In genomic region chr20:10563935-10564492, GRCh38 we compare ENCODE assay signal across 14 cellular contexts.
"Had no signal": no experiment of that assay in that cellular context is flagged by ENCODE, and none has a peak within 500 bp of the region (broad histone marks: within the 10 kb centered on the region; RNA-seq: fewer than 3 reads in every experiment).

No MANE protein-coding gene starts in this region.

- DNase-seq: activated CD4-positive, alpha-beta T cell treated with anti-CD3 and anti-CD28 coated beads for 36 hours; activated effector memory CD4-positive, alpha-beta T cell treated with Interleukin-2 at 50 U/mL for 16 hours; activated T-cell treated with anti-CD3 and anti-CD28 coated beads, Interleukin-2, amount 50 U/mL, for 24 hours; amygdala; brain microvascular endothelial cell; T-cell; WERI-Rb-1 had no signal

- H3K9me3 Mint-ChIP-seq: activated naive CD4-positive, alpha-beta T cell treated with anti-CD3 and anti-CD28 coated beads, Interleukin-2, amount 50 U/mL, for 72 hours; activated T-cell treated with anti-CD3 and anti-CD28 coated beads, Interleukin-2, amount 50 U/mL, for 24 hours; central memory CD8-positive, alpha-beta T cell; T-cell had no signal

- H3K4me3 ChIP-seq: coronary artery, neural progenitor cell had no signal

- H3K27me3 ChIP-seq: brain microvascular endothelial cell, neural progenitor cell had no signal

- H3K27ac Mint-ChIP-seq: activated CD4-positive, alpha-beta T cell treated with anti-CD3 and anti-CD28 coated beads for 36 hours; activated naive CD4-positive, alpha-beta T cell treated with anti-CD3 and anti-CD28 coated beads, Interleukin-2, amount 50 U/mL, for 72 hours; activated T-cell treated with anti-CD3 and anti-CD28 coated beads, Interleukin-2, amount 50 U/mL, for 24 hours had no signal

- H3K4me3 Mint-ChIP-seq: activated CD4-positive, alpha-beta T cell treated with anti-CD3 and anti-CD28 coated beads for 36 hours; activated T-cell treated with anti-CD3 and anti-CD28 coated beads, Interleukin-2, amount 50 U/mL, for 24 hours; central memory CD8-positive, alpha-beta T cell; neural progenitor cell; T-cell had no signal

- H3K36me3 ChIP-seq: brain microvascular endothelial cell, WERI-Rb-1 had no signal

- ATAC-seq: activated CD4-positive, alpha-beta T cell treated with anti-CD3 and anti-CD28 coated beads for 36 hours; esophagus mucosa; left lobe of liver; sciatic nerve; T-cell had no signal

- H3K27ac ChIP-seq: brain microvascular endothelial cell, neural progenitor cell, WERI-Rb-1 had no signal

- H3K27me3 Mint-ChIP-seq: activated CD4-positive, alpha-beta T cell treated with anti-CD3 and anti-CD28 coated beads for 36 hours; activated T-cell treated with anti-CD3 and anti-CD28 coated beads, Interleukin-2, amount 50 U/mL, for 24 hours; central memory CD8-positive, alpha-beta T cell; T-cell had no signal
